Comparison of ENCODE assay signal across 36 cellular contexts in the genomic region with DNA sequence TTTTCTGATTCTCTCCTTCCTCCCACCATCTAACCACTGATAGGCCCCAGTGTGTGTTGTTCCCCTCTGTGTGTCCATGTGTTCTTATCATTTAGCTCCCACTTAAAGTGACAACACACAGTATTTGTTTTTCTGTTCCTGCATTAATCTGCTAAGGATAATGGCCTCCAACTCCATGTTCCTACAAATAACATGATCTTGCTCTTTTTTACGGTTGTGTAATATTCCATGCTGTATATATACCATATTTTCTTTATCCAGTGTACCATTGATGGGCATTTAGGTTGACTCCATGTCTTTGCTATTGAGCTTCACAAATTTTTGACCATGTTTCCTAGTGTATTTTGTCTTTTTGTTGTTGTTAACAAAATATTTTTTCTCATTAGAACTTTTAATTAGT. TPM values are rescaled to one million over a fixed set of nuclear protein-coding genes. Genes with fewer than 3 reads are reported as not detected.
"Had no signal": no experiment of that assay in that cellular context is flagged by ENCODE, and none has a peak within 500 bp of the region (broad histone marks: within the 10 kb centered on the region; RNA-seq: fewer than 3 reads in every experiment).

No MANE protein-coding gene starts in this region.

- H3K36me3 Mint-ChIP-seq: activated CD8-positive, alpha-beta memory T cell treated with anti-CD3 and anti-CD28 coated beads, Interleukin-2, amount 10 ng/mL, durations not matched to agents 7 days and 5 days; activated naive CD4-positive, alpha-beta T cell treated with anti-CD3 and anti-CD28 coated beads, Interleukin-2, amount 10 ng/mL, durations not matched to agents 7 days and 5 days; activated naive CD4-positive, alpha-beta T cell treated with anti-CD3 and anti-CD28 coated beads, Interleukin-2, amount 50 U/mL, for 24 hours; activated naive CD8-positive, alpha-beta T cell; activated naive CD8-positive, alpha-beta T cell treated with anti-CD3 and anti-CD28 coated beads, Interleukin-2, amount 10 ng/mL, durations not matched to agents 7 days and 5 days had no signal

- H3K27me3 ChIP-seq: ascending aorta, cardiac muscle cell had no signal

- H3K9me3 ChIP-seq: ascending aorta had no signal

- H3K4me3 ChIP-seq: ascending aorta, cardiac muscle cell had no signal

- H3K36me3 ChIP-seq: ascending aorta, cardiac muscle cell, WERI-Rb-1 had no signal

- H3K27ac Mint-ChIP-seq: activated CD4-positive, alpha-beta memory T cell treated with anti-CD3 and anti-CD28 coated beads, Interleukin-2, amount 10 ng/mL, durations not matched to agents 7 days and 5 days; activated CD4-positive, alpha-beta T cell treated with anti-CD3 and anti-CD28 coated beads for 36 hours; activated CD4-positive, alpha-beta T cell treated with anti-CD3 and anti-CD28 coated beads, Interleukin-2, amount 10 ng/mL, durations not matched to agents 7 days and 5 days; activated CD8-positive, alpha-beta memory T cell treated with anti-CD3 and anti-CD28 coated beads, Interleukin-2, amount 10 ng/mL, durations not matched to agents 7 days and 5 days; activated CD8-positive, alpha-beta T cell treated with anti-CD3 and anti-CD28 coated beads, Interleukin-2, amount 10 ng/mL, durations not matched to agents 7 days and 5 days; activated naive CD4-positive, alpha-beta T cell treated with anti-CD3 and anti-CD28 coated beads, Interleukin-2, amount 10 ng/mL, durations not matched to agents 7 days and 5 days; activated naive CD4-positive, alpha-beta T cell treated with anti-CD3 and anti-CD28 coated beads, Interleukin-2, amount 50 U/mL, for 24 hours; activated naive CD8-positive, alpha-beta T cell; activated naive CD8-positive, alpha-beta T cell treated with anti-CD3 and anti-CD28 coated beads, Interleukin-2, amount 10 ng/mL, durations not matched to agents 7 days and 5 days; activated naive CD8-positive, alpha-beta T cell treated with anti-CD3 and anti-CD28 coated beads, Interleukin-2, amount 50 U/mL, for 24 hours; activated T-cell treated with anti-CD3 and anti-CD28 coated beads, Interleukin-2, amount 50 U/mL, for 24 hours; activated T-helper 2 cell treated with anti-CD3 and anti-CD28 coated beads, Interferon-gamma antibody, Interleukin-2, Interleukin-4, amounts not matched to agents 10 μg/mL and 5 μg/mL and 100 μg/mL, durations not matched to agents 14 hours and 24 hours and 36 hours; brain; T-helper 1 cell treated with Interleukin-12 subunit alpha and Interleukin-12 subunit beta and Interleukin-4 antibody, amounts not matched to agents 30 μg/mL and 1 μg/mL, for 36 hours; T-helper 2 cell treated with Interferon-gamma antibody and Interleukin-4, amounts not matched to agents 5 μg/mL and 100 μg/mL, for 36 hours; WTC11 had no signal

- H3K27me3 Mint-ChIP-seq: activated CD4-positive, alpha-beta memory T cell treated with anti-CD3 and anti-CD28 coated beads, Interleukin-2, amount 10 ng/mL, durations not matched to agents 7 days and 5 days; activated naive CD4-positive, alpha-beta T cell treated with anti-CD3 and anti-CD28 coated beads, Interleukin-2, amount 10 ng/mL, durations not matched to agents 7 days and 5 days; activated naive CD4-positive, alpha-beta T cell treated with anti-CD3 and anti-CD28 coated beads, Interleukin-2, amount 50 U/mL, for 24 hours; activated naive CD8-positive, alpha-beta T cell; activated naive CD8-positive, alpha-beta T cell treated with anti-CD3 and anti-CD28 coated beads, Interleukin-2, amount 10 ng/mL, durations not matched to agents 7 days and 5 days; activated T-cell treated with anti-CD3 and anti-CD28 coated beads, Interleukin-2, amount 50 U/mL, for 24 hours; brain had no signal

- DNase-seq: activated CD4-positive, alpha-beta memory T cell treated with anti-CD3 and anti-CD28 coated beads, Interleukin-2, amount 10 ng/mL, durations not matched to agents 7 days and 5 days; activated CD4-positive, alpha-beta T cell treated with anti-CD3 and anti-CD28 coated beads for 1 hour; activated CD4-positive, alpha-beta T cell treated with anti-CD3 and anti-CD28 coated beads for 36 hours; activated CD4-positive, alpha-beta T cell treated with anti-CD3 and anti-CD28 coated beads for 48 hours; activated CD4-positive, alpha-beta T cell treated with anti-CD3 and anti-CD28 coated beads, Interleukin-2, amount 10 ng/mL, durations not matched to agents 7 days and 5 days; activated CD4-positive, alpha-beta T cell treated with anti-CD3 and anti-CD28 coated beads, Interleukin-2, amount 50 U/mL, for 48 hours; activated CD4-positive, CD25-positive, alpha-beta regulatory T cell; activated CD8-positive, alpha-beta memory T cell treated with anti-CD3 and anti-CD28 coated beads for 24 hours; activated CD8-positive, alpha-beta memory T cell treated with anti-CD3 and anti-CD28 coated beads, Interleukin-2, amount 10 ng/mL, durations not matched to agents 7 days and 5 days; activated CD8-positive, alpha-beta memory T cell treated with anti-CD3 and anti-CD28 coated beads, Interleukin-2, amount 50 U/mL, for 48 hours; activated CD8-positive, alpha-beta T cell treated with anti-CD3 and anti-CD28 coated beads, Interleukin-2, amount 10 ng/mL, durations not matched to agents 7 days and 5 days; activated effector memory CD4-positive, alpha-beta T cell treated with Interleukin-2 at 50 U/mL for 16 hours; activated gamma-delta T cell; activated naive CD4-positive, alpha-beta T cell treated with anti-CD3 and anti-CD28 coated beads, Interleukin-2, amount 10 ng/mL, durations not matched to agents 7 days and 5 days; activated naive CD4-positive, alpha-beta T cell treated with Interleukin-2 at 50 U/mL for 16 hours; activated naive CD8-positive, alpha-beta T cell treated with anti-CD3 and anti-CD28 coated beads, Interleukin-2, amount 10 ng/mL, durations not matched to agents 7 days and 5 days; activated naive CD8-positive, alpha-beta T cell treated with anti-CD3 and anti-CD28 coated beads, Interleukin-2, amount 50 U/mL, for 24 hours; activated T-cell treated with anti-CD3 and anti-CD28 coated beads, Interleukin-2, amount 50 U/mL, for 24 hours; activated T-cell treated with anti-CD3 and anti-CD28 coated beads, Interleukin-2, amount 50 U/mL, for 48 hours; amygdala; anterior cingulate cortex; caudate nucleus; cerebellar nuclear complex; T-helper 2 cell; T-helper 9 cell; WERI-Rb-1 had no signal

- H3K9me3 Mint-ChIP-seq: activated CD4-positive, alpha-beta memory T cell treated with anti-CD3 and anti-CD28 coated beads, Interleukin-2, amount 10 ng/mL, durations not matched to agents 7 days and 5 days; activated CD4-positive, alpha-beta T cell treated with anti-CD3 and anti-CD28 coated beads, Interleukin-2, amount 10 ng/mL, durations not matched to agents 7 days and 5 days; activated naive CD4-positive, alpha-beta T cell treated with anti-CD3 and anti-CD28 coated beads, Interleukin-2, amount 10 ng/mL, durations not matched to agents 7 days and 5 days; activated naive CD4-positive, alpha-beta T cell treated with anti-CD3 and anti-CD28 coated beads, Interleukin-2, amount 50 U/mL, for 24 hours; activated naive CD8-positive, alpha-beta T cell treated with anti-CD3 and anti-CD28 coated beads, Interleukin-2, amount 10 ng/mL, durations not matched to agents 7 days and 5 days; activated naive CD8-positive, alpha-beta T cell treated with anti-CD3 and anti-CD28 coated beads, Interleukin-2, amount 50 U/mL, for 24 hours; activated T-cell treated with anti-CD3 and anti-CD28 coated beads, Interleukin-2, amount 50 U/mL, for 24 hours; activated T-helper 2 cell treated with anti-CD3 and anti-CD28 coated beads, Interferon-gamma antibody, Interleukin-2, Interleukin-4, amounts not matched to agents 10 μg/mL and 5 μg/mL and 100 μg/mL, durations not matched to agents 14 hours and 24 hours and 36 hours; central memory CD8-positive, alpha-beta T cell; T-helper 1 cell treated with Interleukin-12 subunit alpha and Interleukin-12 subunit beta and Interleukin-4 antibody, amounts not matched to agents 30 μg/mL and 1 μg/mL, for 36 hours; T-helper 2 cell treated with Interferon-gamma antibody and Interleukin-4, amounts not matched to agents 5 μg/mL and 100 μg/mL, for 36 hours had no signal

- H3K4me1 ChIP-seq: ascending aorta had no signal

- H3K27ac ChIP-seq: ascending aorta, cardiac muscle cell, WERI-Rb-1 had no signal

- H3K4me1 Mint-ChIP-seq: activated CD4-positive, alpha-beta memory T cell treated with anti-CD3 and anti-CD28 coated beads, Interleukin-2, amount 10 ng/mL, durations not matched to agents 7 days and 5 days; activated CD4-positive, alpha-beta T cell treated with anti-CD3 and anti-CD28 coated beads for 36 hours; activated CD4-positive, alpha-beta T cell treated with anti-CD3 and anti-CD28 coated beads, Interleukin-2, amount 10 ng/mL, durations not matched to agents 7 days and 5 days; activated CD8-positive, alpha-beta memory T cell treated with anti-CD3 and anti-CD28 coated beads, Interleukin-2, amount 10 ng/mL, durations not matched to agents 7 days and 5 days; activated naive CD4-positive, alpha-beta T cell treated with anti-CD3 and anti-CD28 coated beads, Interleukin-2, amount 10 ng/mL, durations not matched to agents 7 days and 5 days; activated naive CD4-positive, alpha-beta T cell treated with anti-CD3 and anti-CD28 coated beads, Interleukin-2, amount 50 U/mL, for 24 hours; activated naive CD8-positive, alpha-beta T cell treated with anti-CD3 and anti-CD28 coated beads, Interleukin-2, amount 10 ng/mL, durations not matched to agents 7 days and 5 days; activated naive CD8-positive, alpha-beta T cell treated with anti-CD3 and anti-CD28 coated beads, Interleukin-2, amount 50 U/mL, for 24 hours; central memory CD8-positive, alpha-beta T cell; WTC11 had no signal

- H3K4me3 Mint-ChIP-seq: activated CD4-positive, alpha-beta memory T cell treated with anti-CD3 and anti-CD28 coated beads, Interleukin-2, amount 10 ng/mL, durations not matched to agents 7 days and 5 days; activated CD4-positive, alpha-beta T cell treated with anti-CD3 and anti-CD28 coated beads for 36 hours; activated CD4-positive, alpha-beta T cell treated with anti-CD3 and anti-CD28 coated beads, Interleukin-2, amount 10 ng/mL, durations not matched to agents 7 days and 5 days; activated CD8-positive, alpha-beta memory T cell treated with anti-CD3 and anti-CD28 coated beads, Interleukin-2, amount 10 ng/mL, durations not matched to agents 7 days and 5 days; activated CD8-positive, alpha-beta T cell treated with anti-CD3 and anti-CD28 coated beads, Interleukin-2, amount 10 ng/mL, durations not matched to agents 7 days and 5 days; activated naive CD4-positive, alpha-beta T cell treated with anti-CD3 and anti-CD28 coated beads, Interleukin-2, amount 10 ng/mL, durations not matched to agents 7 days and 5 days; activated naive CD4-positive, alpha-beta T cell treated with anti-CD3 and anti-CD28 coated beads, Interleukin-2, amount 50 U/mL, for 24 hours; activated naive CD8-positive, alpha-beta T cell; activated naive CD8-positive, alpha-beta T cell treated with anti-CD3 and anti-CD28 coated beads, Interleukin-2, amount 10 ng/mL, durations not matched to agents 7 days and 5 days; activated naive CD8-positive, alpha-beta T cell treated with anti-CD3 and anti-CD28 coated beads, Interleukin-2, amount 50 U/mL, for 24 hours; activated T-cell treated with anti-CD3 and anti-CD28 coated beads, Interleukin-2, amount 50 U/mL, for 24 hours; brain; central memory CD8-positive, alpha-beta T cell; T-helper 1 cell treated with Interleukin-12 subunit alpha and Interleukin-12 subunit beta and Interleukin-4 antibody, amounts not matched to agents 30 μg/mL and 1 μg/mL, for 36 hours; T-helper 2 cell treated with Interferon-gamma antibody and Interleukin-4, amounts not matched to agents 5 μg/mL and 100 μg/mL, for 36 hours; WTC11 had no signal

RNA-seq across cellular contexts. Expression of gene VEPH1, which starts 30.6 kb away (rescaled TPM):
- total RNA-seq: activated CD4-positive, alpha-beta memory T cell treated with anti-CD3 and anti-CD28 coated beads, Interleukin-2, amount 10 ng/mL, durations not matched to agents 7 days and 5 days; activated CD4-positive, alpha-beta T cell treated with anti-CD3 and anti-CD28 coated beads for 36 hours; activated CD4-positive, alpha-beta T cell treated with anti-CD3 and anti-CD28 coated beads, Interleukin-2, amount 10 ng/mL, durations not matched to agents 7 days and 5 days; activated CD8-positive, alpha-beta memory T cell treated with anti-CD3 and anti-CD28 coated beads, Interleukin-2, amount 10 ng/mL, durations not matched to agents 7 days and 5 days; activated CD8-positive, alpha-beta T cell treated with anti-CD3 and anti-CD28 coated beads, Interleukin-2, amount 10 ng/mL, durations not matched to agents 7 days and 5 days; activated naive CD8-positive, alpha-beta T cell treated with anti-CD3 and anti-CD28 coated beads, Interleukin-2, amount 10 ng/mL, durations not matched to agents 7 days and 5 days; activated T-helper 2 cell treated with anti-CD3 and anti-CD28 coated beads, Interferon-gamma antibody, Interleukin-2, Interleukin-4, amounts not matched to agents 10 μg/mL and 5 μg/mL and 100 μg/mL, durations not matched to agents 14 hours and 24 hours and 36 hours had no signal

RNA-seq across cellular contexts. Expression of gene PTX3, which starts 36.0 kb away (rescaled TPM):
- total RNA-seq: activated CD4-positive, alpha-beta memory T cell treated with anti-CD3 and anti-CD28 coated beads, Interleukin-2, amount 10 ng/mL, durations not matched to agents 7 days and 5 days; activated CD8-positive, alpha-beta memory T cell treated with anti-CD3 and anti-CD28 coated beads, Interleukin-2, amount 10 ng/mL, durations not matched to agents 7 days and 5 days; activated CD8-positive, alpha-beta T cell treated with anti-CD3 and anti-CD28 coated beads, Interleukin-2, amount 10 ng/mL, durations not matched to agents 7 days and 5 days; activated T-helper 2 cell treated with anti-CD3 and anti-CD28 coated beads, Interferon-gamma antibody, Interleukin-2, Interleukin-4, amounts not matched to agents 10 μg/mL and 5 μg/mL and 100 μg/mL, durations not matched to agents 14 hours and 24 hours and 36 hours had no signal
